Comparison of ENCODE assay signal across 22 cellular contexts in genomic region chr7:79091011-79091410, GRCh38.
"Had no signal": no experiment of that assay in that cellular context is flagged by ENCODE, and none has a peak within 500 bp of the region (broad histone marks: within the 10 kb centered on the region; RNA-seq: fewer than 3 reads in every experiment).

No MANE protein-coding gene starts in this region.

- H3K36me3 ChIP-seq: esophagus muscularis mucosa, gastroesophageal sphincter, left lung, lower lobe of right lung, neutrophil, sigmoid colon, tibial nerve, upper lobe of right lung, vagina had no signal

- H3K4me3 ChIP-seq: dorsolateral prefrontal cortex, esophagus muscularis mucosa, gastroesophageal sphincter, left lung, lower lobe of right lung, mucosa of descending colon, sigmoid colon, skin epidermis, testis, tibial nerve, upper lobe of right lung, vagina had no signal

- DNase-seq: cortex of kidney; effector CD8-positive, alpha-beta T cell; immature natural killer cell; left lung; lower lobe of right lung; mucosa of descending colon; naive thymus-derived CD8-positive, alpha-beta T cell; posterior cingulate gyrus; sigmoid colon; stimulated activated CD4-positive, alpha-beta T cell treated with anti-CD3 and anti-CD28 coated beads, Interleukin-2, amount 100 ng/mL, for 24 hours; stimulated activated CD4-positive, alpha-beta T cell treated with anti-CD3 and anti-CD28 coated beads, Interleukin-4, amount 100 ng/mL, for 4 hours; stimulated activated naive B cell treated with anti-CD40 and anti-IgM and Interleukin-4, amounts not matched to agents 10 μg/mL and 1 μg/mL and 100 μg/mL, for 72 hours; stimulated activated naive CD8-positive, alpha-beta T cell treated with anti-CD3 and anti-CD28 coated beads, Interleukin-15, amount 100 ng/mL, for 72 hours; testis; upper lobe of right lung had no signal

- H3K27ac ChIP-seq: dorsolateral prefrontal cortex, esophagus muscularis mucosa, gastroesophageal sphincter, left lung, lower lobe of right lung, neutrophil, sigmoid colon, skin epidermis, testis, tibial nerve, upper lobe of right lung, vagina had no signal

- H3K9me3 ChIP-seq: mucosa of descending colon, neutrophil, sigmoid colon, testis, vagina had no signal

- H3K4me1 ChIP-seq: esophagus muscularis mucosa, gastroesophageal sphincter, left lung, lower lobe of right lung, sigmoid colon, testis, tibial nerve, upper lobe of right lung, vagina had no signal

- H3K27me3 ChIP-seq: dorsolateral prefrontal cortex, esophagus muscularis mucosa, gastroesophageal sphincter, left lung, neutrophil, sigmoid colon, testis, tibial nerve, upper lobe of right lung, vagina had no signal
